In genomic region chrX:40433160-40433559, GRCh38 we compare ENCODE assay signal across 1 cellular context.
TF ChIP-seq lines count a peak whose summit lies in the region.

No MANE protein-coding gene starts in this region.

TF ChIP-seq in HepG2, 621 proteins besides CTCF, POLR2A, EP300 and RAD21 (continued from another document):
- TF ChIP-seq ZBTB49 (CRISPR knock-in tag; IDR thresholded peaks at IDR 0.05; ENCODE audit: borderline replicate concordance) (no peak), ZNF619 (CRISPR knock-in tag; IDR thresholded peaks at IDR 0.05) (no peak), JUND (CRISPR knock-in tag; IDR thresholded peaks at IDR 0.05) (no peak), HOXA3 (CRISPR knock-in tag; IDR thresholded peaks at IDR 0.05) (peak; percentile 29; the same call in 1 of the 2 replicates), RARA (CRISPR knock-in tag; IDR thresholded peaks at IDR 0.05) (peak; percentile 78), CAMTA2 (CRISPR knock-in tag; IDR thresholded peaks at IDR 0.05; ENCODE audit: borderline replicate concordance) (no peak), LCORL (IDR thresholded peaks at IDR 0.05) (no peak), LCORL (CRISPR knock-in tag; IDR thresholded peaks at IDR 0.05) (0 out of 2 replicates have a peak, but pooled peaks have one; percentile 23), ZNF768 (CRISPR knock-in tag; IDR thresholded peaks at IDR 0.05) (no peak), THAP8 (CRISPR knock-in tag; IDR thresholded peaks at IDR 0.05; ENCODE audit: borderline replicate concordance) (no peak), KDM6A (CRISPR knock-in tag; IDR thresholded peaks at IDR 0.05; ENCODE audit: low read depth) (peak; percentile 61), TAF15 (IDR thresholded peaks at IDR 0.05; ENCODE audit: low read depth, low read length, poor library complexity, severe bottlenecking) (no peak), SNAI1 (CRISPR knock-in tag; IDR thresholded peaks at IDR 0.05; ENCODE audit: borderline replicate concordance) (no peak), ZNF713 (CRISPR knock-in tag; IDR thresholded peaks at IDR 0.05) (no peak), CCDC6 (CRISPR knock-in tag; IDR thresholded peaks at IDR 0.05) (no peak), ZFP36L1 (CRISPR knock-in tag; IDR thresholded peaks at IDR 0.05) (no peak), IRF2 (CRISPR knock-in tag; IDR thresholded peaks at IDR 0.05) (0 out of 2 replicates have a peak, but pooled peaks have one; percentile 39), GTF2F1 (IDR thresholded peaks at IDR 0.05; ENCODE audit: low read length) (no peak), ZFY (CRISPR knock-in tag; IDR thresholded peaks at IDR 0.05) (peak; percentile 61), ZNF609 (CRISPR knock-in tag; IDR thresholded peaks at IDR 0.05; ENCODE audit: borderline replicate concordance) (peak; percentile 35; the same call in 1 of the 2 replicates), ZFP37 (CRISPR knock-in tag; IDR thresholded peaks at IDR 0.05; ENCODE audit: borderline replicate concordance) (no peak), WIZ (CRISPR knock-in tag; IDR thresholded peaks at IDR 0.05) (peak; percentile 54; the same call in 1 of the 2 replicates), ZNF280D (CRISPR knock-in tag; IDR thresholded peaks at IDR 0.05) (peak; percentile 31; the same call in 1 of the 2 replicates), SETDB1 (CRISPR knock-in tag; IDR thresholded peaks at IDR 0.05; ENCODE audit: borderline replicate concordance) (no peak), FOXA3 (CRISPR knock-in tag; IDR thresholded peaks at IDR 0.05) (peak; percentile 35; the same call in 1 of the 2 replicates), ZBTB8A (CRISPR knock-in tag; IDR thresholded peaks at IDR 0.05; ENCODE audit: borderline replicate concordance, low read depth) (no peak), SOX13 (IDR thresholded peaks at IDR 0.05) (no peak), SOX13 (CRISPR knock-in tag; conservative IDR thresholded peaks at IDR 0.05 in 1 of 2, IDR thresholded peaks at IDR 0.05 in 1 of 2) (peak in 1 of 2 experiments; percentile 47; a peak in 2 of 4 replicates), ZNF605 (CRISPR knock-in tag; IDR thresholded peaks at IDR 0.05) (no peak), ZMYM4 (CRISPR knock-in tag; IDR thresholded peaks at IDR 0.05) (peak; percentile 77), REXO4 (CRISPR knock-in tag; IDR thresholded peaks at IDR 0.05; ENCODE audit: borderline replicate concordance) (no peak), ZNF260 (CRISPR knock-in tag; IDR thresholded peaks at IDR 0.05; ENCODE audit: borderline replicate concordance, low read depth) (no peak), HDAC2 (CRISPR knock-in tag; IDR thresholded peaks at IDR 0.05) (peak; percentile 47), MXD4 (CRISPR knock-in tag; IDR thresholded peaks at IDR 0.05) (no peak), AHDC1 (CRISPR knock-in tag; IDR thresholded peaks at IDR 0.05; ENCODE audit: borderline replicate concordance) (peak; percentile 61; the same call in 1 of the 2 replicates), ZNF180 (CRISPR knock-in tag; IDR thresholded peaks at IDR 0.05; ENCODE audit: borderline replicate concordance, low read depth) (no peak), FOXO1 (CRISPR knock-in tag; IDR thresholded peaks at IDR 0.05) (peak; percentile 39; the same call in 1 of the 2 replicates), RAD51 (IDR thresholded peaks at IDR 0.05; ENCODE audit: borderline replicate concordance) (no peak), PAXIP1 (CRISPR knock-in tag; conservative IDR thresholded peaks at IDR 0.05) (peak; percentile 83), ADNP (CRISPR knock-in tag; IDR thresholded peaks at IDR 0.05) (no peak), REPIN1 (CRISPR knock-in tag; IDR thresholded peaks at IDR 0.05; ENCODE audit: borderline replicate concordance, low read depth) (no peak), IKZF1 (IDR thresholded peaks at IDR 0.05) (no peak), SALL1 (CRISPR knock-in tag; IDR thresholded peaks at IDR 0.05) (peak; percentile 75), ZNF607 (CRISPR knock-in tag; IDR thresholded peaks at IDR 0.05; ENCODE audit: borderline replicate concordance) (no peak)
